Comparison of ENCODE assay signal across 28 cellular contexts in genomic region chr5:83900307-83900706, GRCh38.
DNase-seq lines count a peak whose midpoint lies in the region; TF ChIP-seq lines count a peak whose summit lies in the region.
"Had no signal": no experiment of that assay in that cellular context is flagged by ENCODE, and none has a peak within 500 bp of the region (broad histone marks: within the 10 kb centered on the region; RNA-seq: fewer than 3 reads in every experiment).

No MANE protein-coding gene starts in this region.

- no peaks in the 10 kb centered on the region for H3K79me2 ChIP-seq in H9 (ENCODE audit: insufficient read depth, low read length)

- 0 out of 5 replicates have a peak, but pooled peaks cover 0 to 2% of the 10 kb centered on the region in 2 experiments for H3K9me3 Mint-ChIP-seq in H9

- H2BK15ac ChIP-seq in H9 (ENCODE audit: low read depth, low read length): no peak overlapping the region

- H3K27me3 Mint-ChIP-seq in H9 (ENCODE audit: low read depth): no peaks in the 10 kb centered on the region; the same call in 1 of the 2 replicates
- H3K27me3 Mint-ChIP-seq: IgD-negative memory B cell; naive thymus-derived CD8-positive, alpha-beta T cell had no signal

- H3K4me1 Mint-ChIP-seq in H9: peaks cover 0 to 2% of the 10 kb centered on the region in 2 experiments; a peak in 1 of 4 replicates
- H3K4me1 Mint-ChIP-seq: IgD-negative memory B cell; naive thymus-derived CD8-positive, alpha-beta T cell had no signal

- no peak overlapping the region for H3K27ac ChIP-seq in H9 (ENCODE audit: insufficient read length, low read depth, low read length)
- H3K27ac ChIP-seq: dorsolateral prefrontal cortex, heart left ventricle, pancreas, thoracic aorta had no signal

- H2BK20ac ChIP-seq in H9 (ENCODE audit: low read depth, low read length, poor library complexity, severe bottlenecking): no peak overlapping the region

- H3K4me3 Mint-ChIP-seq in H9: no peak overlapping the region
- H3K4me3 Mint-ChIP-seq: IgD-negative memory B cell; naive thymus-derived CD8-positive, alpha-beta T cell had no signal

- no peak overlapping the region for H3K4ac ChIP-seq in H9 (ENCODE audit: low read depth, low read length)

- no peaks in the 10 kb centered on the region for H3K4me1 ChIP-seq in H9 (ENCODE audit: insufficient read depth, low read length)
- H3K4me1 ChIP-seq: heart left ventricle, pancreas had no signal

- H4K91ac ChIP-seq in H9 (ENCODE audit: insufficient read length, low read depth, low read length): no peak overlapping the region

- H3K56ac ChIP-seq in H9 (ENCODE audit: insufficient read length, low read depth, low read length): no peak overlapping the region

- H4K8ac ChIP-seq in H9 (replicated peaks; ENCODE audit: insufficient read length, low read depth, low read length): no peak overlapping the region

- no peaks in the 10 kb centered on the region for H3K9me3 ChIP-seq in H9 (ENCODE audit: control insufficient read depth, low read depth, low read length)
- H3K9me3 ChIP-seq: pancreas, thoracic aorta had no signal

- H4K20me1 ChIP-seq in H9 (ENCODE audit: control insufficient read depth, insufficient read depth, insufficient read length): no peaks in the 10 kb centered on the region

- TF ChIP-seq CTCF in H9 (conservative IDR thresholded peaks at IDR 0.05): no peak

- H2BK12ac ChIP-seq in H9 (ENCODE audit: insufficient read length, low read depth, low read length): no peak overlapping the region

- no peak overlapping the region for H4K5ac ChIP-seq in H9 (ENCODE audit: insufficient read length, low read depth, low read length)

- no peaks in the 10 kb centered on the region for H3K79me1 ChIP-seq in H9 (ENCODE audit: insufficient read depth, low read depth, low read length, poor library complexity, severe bottlenecking)

- no peak overlapping the region for H3K23ac ChIP-seq in H9 (ENCODE audit: insufficient read length, low read depth, low read length)

- H3T11ph ChIP-seq in H9 (ENCODE audit: low read length): no peak overlapping the region

- WGBS in H9 (ENCODE audit: extremely low coverage, insufficient read length, low lambda C conversion rate): no CpG with 5 or more reads among the region's 3 CpGs

- peaks cover 2% of the 10 kb centered on the region for H3K23me2 ChIP-seq in H9 (ENCODE audit: insufficient read length, low read depth, low read length, poor library complexity, severe bottlenecking)

- H3K4me2 ChIP-seq in H9 (ENCODE audit: insufficient read depth, insufficient read length, low read length): no peak overlapping the region

- no peak overlapping the region for H2AFZ ChIP-seq in H9 (ENCODE audit: low read length)

- no peak overlapping the region for H2AK5ac ChIP-seq in H9 (ENCODE audit: insufficient read length, low read length)

- no peak overlapping the region for H2BK120ac ChIP-seq in H9 (ENCODE audit: low read depth, low read length, poor library complexity, severe bottlenecking)

- H3K18ac ChIP-seq in H9 (ENCODE audit: insufficient read length, low read depth, low read length): no peak overlapping the region

- no peak overlapping the region for H3K14ac ChIP-seq in H9 (ENCODE audit: insufficient read depth, low read length)

- no peaks in the 10 kb centered on the region for H3K27me3 ChIP-seq in H9 (ENCODE audit: insufficient read depth, low read length)
- H3K27me3 ChIP-seq: dorsolateral prefrontal cortex had no signal

- no peak overlapping the region for H3K9ac ChIP-seq in H9 (ENCODE audit: extremely low read depth, insufficient read length, low read length)

- peak; percentile 33 for DNase-seq in H9
- DNase-seq in OCI-M1 (lab: John Stamatoyannopoulos, UW): peak; percentile 52
- DNase-seq in fibroblast of peridontal ligament (ENCODE audit: extremely low read depth): peak; percentile 33
- peak; percentile 20 for DNase-seq in pons (ENCODE audit: low spot score)
- no peak for DNase-seq in NCI-H2196 (lab: John Stamatoyannopoulos, UW; ENCODE audit: unreplicated experiment)
- DNase-seq in SHP77 treated with DMSO at 0.1 percent for 48 hours (lab: John Stamatoyannopoulos, UW): no peak
- no peak for DNase-seq in NCI-H526 treated with DMSO at 0.1 percent for 48 hours (lab: John Stamatoyannopoulos, UW)
- no peak for DNase-seq in GF-D8 (lab: John Stamatoyannopoulos, UW)
- DNase-seq: activated CD4-positive, alpha-beta T cell treated with anti-CD3 and anti-CD28 coated beads, Interleukin-2, amount 50 U/mL, for 48 hours; activated CD4-positive, CD25-positive, alpha-beta regulatory T cell; activated CD8-positive, alpha-beta memory T cell treated with anti-CD3 and anti-CD28 coated beads, Interleukin-2, amount 50 U/mL, for 4 hours; activated naive CD4-positive, alpha-beta T cell treated with anti-CD3 and anti-CD28 coated beads, Interleukin-2, amount 50 U/mL, for 16 hours; C1 segment of cervical spinal cord; Calu3; central memory CD4-positive, alpha-beta T cell; DND-41; heart left ventricle; naive thymus-derived CD8-positive, alpha-beta T cell; NCI-H2081; NCI-H510A treated with DMSO at 0.1 percent for 48 hours; pancreas; right cardiac atrium; stimulated activated CD4-positive, alpha-beta T cell treated with anti-CD3 and anti-CD28 coated beads, Interleukin-12 subunit alpha, Interleukin-12 subunit beta, amount 100 ng/mL, for 4 hours; stimulated activated CD4-positive, alpha-beta T cell treated with anti-CD3 and anti-CD28 coated beads, Interleukin-4, amount 100 ng/mL, for 24 hours; stimulated activated naive CD4-positive, alpha-beta T cell had no signal

- H2BK5ac ChIP-seq in H9 (ENCODE audit: insufficient read length, low read length): no peak overlapping the region

- H3K27ac Mint-ChIP-seq in H9: no peak overlapping the region
- H3K27ac Mint-ChIP-seq: IgD-negative memory B cell; naive thymus-derived CD8-positive, alpha-beta T cell had no signal

- H3K36me3 Mint-ChIP-seq in H9 (ENCODE audit: insufficient read depth in 1 of 3, low read depth in 3 of 3): no peaks in the 10 kb centered on the region; a peak in 1 of 7 replicates
- H3K36me3 Mint-ChIP-seq: IgD-negative memory B cell had no signal

Comparison
In these comparisons a context has a peak if more than half of its experiments do, and no peak if none do; other contexts are left out.
1. DNase-seq: peak in H9 (single experiment), OCI-M1 (single experiment), fibroblast of peridontal ligament (single experiment) and pons (single experiment); none in NCI-H2196 (single experiment), SHP77 treated with DMSO at 0.1 percent for 48 hours (single experiment), NCI-H526 treated with DMSO at 0.1 percent for 48 hours (single experiment) and GF-D8 (single experiment).